ENCODE assay signal across 1 cellular context in the genomic region with DNA sequence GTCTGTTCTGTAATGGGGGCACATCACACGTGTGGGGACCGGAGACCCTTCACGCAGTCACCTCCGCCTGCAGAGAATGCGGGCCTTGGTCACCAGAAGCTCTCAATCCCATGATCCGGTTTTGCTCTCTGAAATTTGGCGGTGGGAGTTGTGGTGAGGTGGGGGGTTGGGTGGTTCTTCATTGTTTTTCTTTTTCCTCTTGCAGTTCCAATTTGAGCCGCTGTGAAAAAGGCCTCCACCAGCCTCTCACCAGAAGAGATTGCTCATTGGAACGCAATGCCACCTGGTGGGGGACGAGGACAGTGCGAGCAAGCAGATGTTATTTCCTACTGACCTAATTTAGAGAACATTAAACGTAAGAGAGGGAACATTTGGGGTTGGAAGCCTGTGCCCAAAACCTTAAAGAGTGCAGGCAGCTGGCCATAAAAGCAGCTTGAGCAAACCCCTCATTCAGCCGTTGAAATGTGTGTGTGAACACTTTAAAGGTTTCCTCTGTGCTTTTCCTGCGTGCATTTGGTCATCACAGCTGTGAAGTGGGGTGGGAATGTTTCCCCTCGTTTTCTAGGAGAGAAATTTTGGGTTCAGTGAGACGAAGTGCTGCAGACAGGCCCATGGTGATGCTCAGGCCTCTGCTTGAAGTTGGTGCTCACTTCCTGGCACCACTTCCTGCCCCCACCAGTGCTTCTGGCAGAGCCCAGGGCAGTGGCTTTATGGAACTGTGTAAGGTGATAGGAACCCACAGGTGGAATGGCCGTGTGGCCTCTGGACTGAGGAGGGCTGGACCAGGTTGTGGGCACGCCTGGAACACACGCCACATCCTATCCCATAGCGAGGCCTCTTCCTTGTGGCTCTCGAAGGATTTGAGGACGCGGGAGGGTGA.
TF ChIP-seq lines count a peak whose summit lies in the region.

No MANE protein-coding gene starts in this region.

TF ChIP-seq in HEK293, 187 proteins besides CTCF, POLR2A, EP300 and RAD21 (continued from another document):
- TF ChIP-seq ZEB2 (tag by site-specific recombination; IDR thresholded peaks at IDR 0.05) (peak; percentile 54; the same call in 1 of the 2 replicates), ZNF561 (tag by site-specific recombination; IDR thresholded peaks at IDR 0.05; ENCODE audit: borderline replicate concordance) (0 out of 2 replicates have a peak, but pooled peaks have one; percentile 23), ZFP37 (tag by site-specific recombination; IDR thresholded peaks at IDR 0.05) (0 out of 2 replicates have a peak, but pooled peaks have one; percentile 66), ZNF423 (tag by site-specific recombination; IDR thresholded peaks at IDR 0.05) (no peak), ZNF610 (tag by site-specific recombination; IDR thresholded peaks at IDR 0.05; ENCODE audit: borderline replicate concordance) (0 out of 2 replicates have a peak, but pooled peaks have one; percentile 22), ZNF501 (tag by site-specific recombination; IDR thresholded peaks at IDR 0.05) (peak; percentile 49; the same call in 1 of the 2 replicates), ZNF654 (tag by site-specific recombination; IDR thresholded peaks at IDR 0.05; ENCODE audit: low read depth) (peak; percentile 68), ZXDB (tag by site-specific recombination; IDR thresholded peaks at IDR 0.05) (0 out of 2 replicates have a peak, but pooled peaks have one; percentile 31), ZNF792 (tag by site-specific recombination; IDR thresholded peaks at IDR 0.05) (no peak), MEIS1 (CRISPR knock-in tag; IDR thresholded peaks at IDR 0.05; ENCODE audit: borderline replicate concordance) (no peak), ZNF530 (tag by site-specific recombination; IDR thresholded peaks at IDR 0.05; ENCODE audit: low read depth) (no peak)
- TF ChIP-seq, protein P1, sequence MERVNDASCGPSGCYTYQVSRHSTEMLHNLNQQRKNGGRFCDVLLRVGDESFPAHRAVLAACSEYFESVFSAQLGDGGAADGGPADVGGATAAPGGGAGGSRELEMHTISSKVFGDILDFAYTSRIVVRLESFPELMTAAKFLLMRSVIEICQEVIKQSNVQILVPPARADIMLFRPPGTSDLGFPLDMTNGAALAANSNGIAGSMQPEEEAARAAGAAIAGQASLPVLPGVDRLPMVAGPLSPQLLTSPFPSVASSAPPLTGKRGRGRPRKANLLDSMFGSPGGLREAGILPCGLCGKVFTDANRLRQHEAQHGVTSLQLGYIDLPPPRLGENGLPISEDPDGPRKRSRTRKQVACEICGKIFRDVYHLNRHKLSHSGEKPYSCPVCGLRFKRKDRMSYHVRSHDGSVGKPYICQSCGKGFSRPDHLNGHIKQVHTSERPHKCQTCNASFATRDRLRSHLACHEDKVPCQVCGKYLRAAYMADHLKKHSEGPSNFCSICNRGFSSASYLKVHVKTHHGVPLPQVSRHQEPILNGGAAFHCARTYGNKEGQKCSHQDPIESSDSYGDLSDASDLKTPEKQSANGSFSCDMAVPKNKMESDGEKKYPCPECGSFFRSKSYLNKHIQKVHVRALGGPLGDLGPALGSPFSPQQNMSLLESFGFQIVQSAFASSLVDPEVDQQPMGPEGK (tag by site-specific recombination; IDR thresholded peaks at IDR 0.05), result peak; percentile 44
- TF ChIP-seq, protein P2, sequence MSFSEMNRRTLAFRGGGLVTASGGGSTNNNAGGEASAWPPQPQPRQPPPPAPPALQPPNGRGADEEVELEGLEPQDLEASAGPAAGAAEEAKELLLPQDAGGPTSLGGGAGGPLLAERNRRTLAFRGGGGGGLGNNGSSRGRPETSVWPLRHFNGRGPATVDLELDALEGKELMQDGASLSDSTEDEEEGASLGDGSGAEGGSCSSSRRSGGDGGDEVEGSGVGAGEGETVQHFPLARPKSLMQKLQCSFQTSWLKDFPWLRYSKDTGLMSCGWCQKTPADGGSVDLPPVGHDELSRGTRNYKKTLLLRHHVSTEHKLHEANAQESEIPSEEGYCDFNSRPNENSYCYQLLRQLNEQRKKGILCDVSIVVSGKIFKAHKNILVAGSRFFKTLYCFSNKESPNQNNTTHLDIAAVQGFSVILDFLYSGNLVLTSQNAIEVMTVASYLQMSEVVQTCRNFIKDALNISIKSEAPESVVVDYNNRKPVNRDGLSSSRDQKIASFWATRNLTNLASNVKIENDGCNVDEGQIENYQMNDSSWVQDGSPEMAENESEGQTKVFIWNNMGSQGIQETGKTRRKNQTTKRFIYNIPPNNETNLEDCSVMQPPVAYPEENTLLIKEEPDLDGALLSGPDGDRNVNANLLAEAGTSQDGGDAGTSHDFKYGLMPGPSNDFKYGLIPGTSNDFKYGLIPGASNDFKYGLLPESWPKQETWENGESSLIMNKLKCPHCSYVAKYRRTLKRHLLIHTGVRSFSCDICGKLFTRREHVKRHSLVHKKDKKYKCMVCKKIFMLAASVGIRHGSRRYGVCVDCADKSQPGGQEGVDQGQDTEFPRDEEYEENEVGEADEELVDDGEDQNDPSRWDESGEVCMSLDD (tag by site-specific recombination; IDR thresholded peaks at IDR 0.05), result peak; percentile 42; the same call in 1 of the 2 replicates
TF ChIP-seq in HEK293: peak in this region for 19.
